In genomic region chr11:21771097-21771496, GRCh38 we compare ENCODE assay signal across 27 cellular contexts.
DNase-seq lines count a peak whose midpoint lies in the region; ATAC-seq and TF ChIP-seq lines count a peak whose summit lies in the region.
"Had no signal": no experiment of that assay in that cellular context is flagged by ENCODE, and none has a peak within 500 bp of the region (broad histone marks: within the 10 kb centered on the region; RNA-seq: fewer than 3 reads in every experiment).

No MANE protein-coding gene starts in this region.

- in situ Hi-C loops in SK-MEL-5 (cut with HindIII; ENCODE audit: low pct_unique_long_range_greater_than_20kb, low sequenced_read_pairs): no loop called here

- H3K27me3 Mint-ChIP-seq in immature natural killer cell (ENCODE audit: low read depth in 3 of 3): peaks cover 0 to 3% (median 0%) of the 10 kb centered on the region in 3 donors
- H3K27me3 Mint-ChIP-seq: memory B cell had no signal

- H3K4me3 ChIP-seq in MM.1S (ENCODE audit: low read length): no peak overlapping the region
- H3K4me3 ChIP-seq: heart left ventricle, neural progenitor cell, SJSA1 had no signal

- no peaks in the 10 kb centered on the region for H3F3A ChIP-seq in MM.1S (ENCODE audit: insufficient read depth, low read length)

- H3K27ac Mint-ChIP-seq in immature natural killer cell: no peak overlapping the region
- H3K27ac Mint-ChIP-seq: activated naive CD4-positive, alpha-beta T cell treated with anti-CD3 and anti-CD28 coated beads for 36 hours; memory B cell; neural progenitor cell; stimulated activated effector memory CD8-positive, alpha-beta T cell treated with anti-CD3 and anti-CD28 coated beads, Interleukin-12 subunit alpha, Interleukin-12 subunit beta, amount 100 ng/mL, for 72 hours had no signal

- H3K36me3 ChIP-seq in MM.1S (replicated peaks; ENCODE audit: insufficient read depth, low read length): no peaks in the 10 kb centered on the region
- H3K36me3 ChIP-seq: heart left ventricle, neural progenitor cell, SJSA1 had no signal

- DNase-seq in Ammon's horn (ENCODE audit: low spot score) (peak; percentile 53), NCI-H146 treated with DMSO at 0.1 percent for 48 hours (lab: John Stamatoyannopoulos, UW; ENCODE audit: unreplicated experiment) (peak; percentile 24), SK-MEL-5 (ENCODE audit: low read depth, low spot score) (peak; percentile 25), midbrain (lab: John Stamatoyannopoulos, UW) (peak; percentile 36), MM.1S (no peak), immature natural killer cell (no peak)
- no peak for DNase-seq in stimulated activated CD4-positive, alpha-beta T cell treated with anti-CD3 and anti-CD28 coated beads, Interleukin-15, amount 100 ng/mL, for 24 hours
- DNase-seq: activated CD4-positive, alpha-beta T cell treated with anti-CD3 and anti-CD28 coated beads, Interleukin-2, amount 50 U/mL, for 4 hours; activated naive CD4-positive, alpha-beta T cell treated with anti-CD3 and anti-CD28 coated beads for 36 hours; effector CD4-positive, alpha-beta T cell; heart left ventricle; Kasumi-1; left colon; NCI-H2029; NCI-H345; stimulated activated CD4-positive, alpha-beta T cell treated with anti-CD3 and anti-CD28 coated beads, Interleukin-12 subunit alpha, Interleukin-12 subunit beta, amount 100 ng/mL, for 4 hours; stimulated activated CD4-positive, alpha-beta T cell treated with anti-CD3 and anti-CD28 coated beads, Interleukin-4, amount 100 ng/mL, for 24 hours; T-helper 1 cell had no signal

- no peak for TF ChIP-seq CTCF in MM.1S (IDR thresholded peaks at IDR 0.05; ENCODE audit: low read length)

- no peak overlapping the region for H3K9ac ChIP-seq in MM.1S (ENCODE audit: low read length)
- H3K9ac ChIP-seq: neural progenitor cell had no signal

- no peaks in the 10 kb centered on the region for H3K79me2 ChIP-seq in MM.1S (ENCODE audit: low read length)

- H3K27ac ChIP-seq in MM.1S (ENCODE audit: low read length): no peak overlapping the region
- H3K27ac ChIP-seq: epithelial cell of prostate, heart left ventricle, HL-60, neural progenitor cell, SJSA1 had no signal

- H2AFZ ChIP-seq in MM.1S (ENCODE audit: low read length): no peak overlapping the region
- H2AFZ ChIP-seq: neural progenitor cell had no signal

- H3K4me1 Mint-ChIP-seq in immature natural killer cell: no peaks in the 10 kb centered on the region
- H3K4me1 Mint-ChIP-seq: memory B cell; neural progenitor cell; stimulated activated effector memory CD8-positive, alpha-beta T cell treated with anti-CD3 and anti-CD28 coated beads, Interleukin-12 subunit alpha, Interleukin-12 subunit beta, amount 100 ng/mL, for 72 hours had no signal

- H3K4me2 ChIP-seq in MM.1S (ENCODE audit: low read depth, low read length): no peak overlapping the region
- H3K4me2 ChIP-seq: neural progenitor cell had no signal

- H3K9me3 Mint-ChIP-seq in immature natural killer cell: peaks cover 4 to 26% (median 18%) of the 10 kb centered on the region in 6 donors
- H3K9me3 Mint-ChIP-seq: memory B cell, neural progenitor cell had no signal

- no peaks in the 10 kb centered on the region for H3K36me3 Mint-ChIP-seq in immature natural killer cell
- H3K36me3 Mint-ChIP-seq: memory B cell; neural progenitor cell; stimulated activated effector memory CD8-positive, alpha-beta T cell treated with anti-CD3 and anti-CD28 coated beads, Interleukin-12 subunit alpha, Interleukin-12 subunit beta, amount 100 ng/mL, for 72 hours had no signal

- no peak overlapping the region for H3K4me3 Mint-ChIP-seq in immature natural killer cell
- H3K4me3 Mint-ChIP-seq: activated naive CD4-positive, alpha-beta T cell treated with anti-CD3 and anti-CD28 coated beads for 36 hours; memory B cell; neural progenitor cell; stimulated activated effector memory CD8-positive, alpha-beta T cell treated with anti-CD3 and anti-CD28 coated beads, Interleukin-12 subunit alpha, Interleukin-12 subunit beta, amount 100 ng/mL, for 72 hours had no signal

- H3K9me2 ChIP-seq in MM.1S (replicated peaks; ENCODE audit: insufficient read depth, low read length): no peaks in the 10 kb centered on the region

- H3K27me3 ChIP-seq in MM.1S (replicated peaks; ENCODE audit: insufficient read depth, low read length): no peaks in the 10 kb centered on the region
- H3K27me3 ChIP-seq: heart left ventricle, neural progenitor cell, SJSA1 had no signal

- H3K4me1 ChIP-seq in MM.1S (ENCODE audit: low read length): no peaks in the 10 kb centered on the region
- H3K4me1 ChIP-seq: heart left ventricle, neural progenitor cell, SJSA1 had no signal

- no peaks in the 10 kb centered on the region for H3K9me3 ChIP-seq in MM.1S (replicated peaks; ENCODE audit: insufficient read depth, low read length)

- ATAC-seq in HG02798 (IDR thresholded peaks at IDR 0.05; ENCODE audit: poor library complexity, unreplicated experiment): no peak
- ATAC-seq: heart left ventricle; HepG2; left colon; sciatic nerve; stimulated activated effector memory CD8-positive, alpha-beta T cell treated with anti-CD3 and anti-CD28 coated beads, Interleukin-12 subunit alpha, Interleukin-12 subunit beta, amount 100 ng/mL, for 72 hours had no signal

- no peaks in the 10 kb centered on the region for H4K20me1 ChIP-seq in MM.1S (ENCODE audit: insufficient read depth, low read length)

Comparison
In these comparisons a context has a peak if more than half of its experiments do, and no peak if none do; other contexts are left out.
1. DNase-seq: peak in Ammon's horn (single experiment), NCI-H146 treated with DMSO at 0.1 percent for 48 hours (single experiment), SK-MEL-5 (single experiment) and midbrain (single experiment); none in stimulated activated CD4-positive, alpha-beta T cell treated with anti-CD3 and anti-CD28 coated beads, Interleukin-15, amount 100 ng/mL, for 24 hours (single experiment), MM.1S (single experiment) and immature natural killer cell (0 of 3).